19 cellular contexts compared by ENCODE assay signal in genomic region chr14:58191763-58192596, GRCh38. TPM values are rescaled to one million over a fixed set of nuclear protein-coding genes. Genes with fewer than 3 reads are reported as not detected.
"Had no signal": no experiment of that assay in that cellular context is flagged by ENCODE, and none has a peak within 500 bp of the region (broad histone marks: within the 10 kb centered on the region; RNA-seq: fewer than 3 reads in every experiment).

No MANE protein-coding gene starts in this region.

- H3K4me3 ChIP-seq: gastrocnemius medialis, heart left ventricle, right atrium auricular region, tibial nerve, vagina had no signal

- H3K36me3 ChIP-seq: gastrocnemius medialis, heart left ventricle, right atrium auricular region, tibial nerve, vagina had no signal

- H3K9me3 ChIP-seq: gastrocnemius medialis, heart left ventricle, right atrium auricular region, tibial nerve, vagina had no signal

- DNase-seq: activated CD4-positive, alpha-beta T cell treated with anti-CD3 and anti-CD28 coated beads, Interleukin-2, amount 10 ng/mL, durations not matched to agents 7 days and 5 days; activated CD8-positive, alpha-beta memory T cell treated with anti-CD3 and anti-CD28 coated beads for 24 hours; activated naive CD4-positive, alpha-beta T cell; activated naive CD8-positive, alpha-beta T cell treated with anti-CD3 and anti-CD28 coated beads, Interleukin-2, amount 10 ng/mL, durations not matched to agents 7 days and 5 days; anterior cingulate cortex; endodermal cell; gastrocnemius medialis; heart left ventricle; mammary epithelial cell; naive B cell; stimulated activated CD4-positive, alpha-beta T cell treated with anti-CD3 and anti-CD28 coated beads, Interleukin-15, amount 100 ng/mL, for 24 hours; stimulated activated CD4-positive, alpha-beta T cell treated with anti-CD3 and anti-CD28 coated beads, Interleukin-4, amount 100 ng/mL, for 1 hour; stimulated activated naive CD4-positive, alpha-beta T cell had no signal

- FAIRE-seq: TTC549 had no signal

- H3K27me3 ChIP-seq: gastrocnemius medialis, heart left ventricle, right atrium auricular region, tibial nerve, vagina had no signal

- H3K4me1 ChIP-seq: gastrocnemius medialis, vagina had no signal

- ATAC-seq: gastrocnemius medialis, heart left ventricle, left lobe of liver had no signal

- H3K27ac ChIP-seq: gastrocnemius medialis, heart left ventricle, right atrium auricular region, tibial nerve, vagina had no signal

RNA-seq across cellular contexts. Expression of gene ARMH4, which starts 40.0 kb away (rescaled TPM):
- total RNA-seq: activated naive CD8-positive, alpha-beta T cell treated with anti-CD3 and anti-CD28 coated beads, Interleukin-2, amount 10 ng/mL, durations not matched to agents 7 days and 5 days; T-helper 2 cell treated with Interferon-gamma antibody and Interleukin-4, amounts not matched to agents 100 ng/mL and 5 ng/mL, for 36 hours had no signal
